8 cellular contexts compared by ENCODE assay signal in the genomic region with DNA sequence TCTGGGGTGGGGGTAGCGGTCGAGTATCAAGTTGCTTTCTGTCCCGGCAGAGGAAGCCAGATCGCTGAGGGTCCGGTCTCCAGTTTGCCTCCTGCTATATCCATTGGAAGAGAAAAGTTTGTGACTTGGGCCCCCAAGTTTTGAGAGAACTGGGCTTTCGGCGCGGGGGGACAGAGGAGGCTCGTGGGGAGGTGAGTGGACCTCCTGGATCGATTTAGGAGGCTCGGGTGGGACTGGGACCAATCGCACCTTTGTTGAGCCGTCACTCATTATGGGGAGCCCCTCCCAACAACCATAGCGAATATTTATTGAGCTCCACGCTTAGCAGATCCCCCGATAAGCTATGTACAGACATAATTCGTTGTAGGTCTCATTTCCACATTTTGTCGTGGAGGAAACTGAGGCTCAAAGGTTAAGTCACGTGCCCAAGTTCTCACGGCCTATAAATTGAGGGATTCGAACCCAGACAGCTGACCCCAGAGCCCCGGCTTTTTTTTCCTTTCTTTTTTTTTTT. TPM values are rescaled to one million over a fixed set of nuclear protein-coding genes. Genes with fewer than 3 reads are reported as not detected.
A peak's percentile ranks its signal among the peaks of the same experiment; 100 is the strongest.
DNase-seq lines count a peak whose midpoint lies in the region; ATAC-seq and TF ChIP-seq lines count a peak whose summit lies in the region.

No MANE protein-coding gene starts in this region.

- H3K27ac ChIP-seq in DND-41 (ENCODE audit: low read length), result peak overlapping the region; percentile 83
- H3K27ac ChIP-seq in muscle layer of duodenum (ENCODE audit: low read length), result peak overlapping the region; percentile 74

- H3K4me2 ChIP-seq in DND-41 (ENCODE audit: insufficient read depth, low read length), result peak overlapping the region; percentile 78

- H3K27me3 ChIP-seq in DND-41 (ENCODE audit: insufficient read depth, low read length, poor library complexity) (no peaks in the 10 kb centered on the region), muscle layer of duodenum (ENCODE audit: low read depth, low read length) (no peaks in the 10 kb centered on the region)

- DNase-seq in DND-41, result no peak
- no peak for DNase-seq in Jurkat, Clone E6-1 (ENCODE audit: low read depth, low spot score)
- no peak for DNase-seq in central memory CD8-positive, alpha-beta T cell (ENCODE audit: low spot score in 2 of 2)
- no peak for DNase-seq in T-helper 9 cell

- peaks cover 19% of the 10 kb centered on the region for H3K36me3 ChIP-seq in DND-41 (ENCODE audit: insufficient read depth, low read length)
- H3K36me3 ChIP-seq in muscle layer of duodenum (ENCODE audit: control insufficient read depth in 1 of 2, insufficient read depth in 2 of 2, low read length in 2 of 2), result peaks cover 10 to 14% of the 10 kb centered on the region in 2 donors

- H3K9ac ChIP-seq in DND-41 (ENCODE audit: low read depth, low read length), result peak overlapping the region; percentile 68

- no peaks in the 10 kb centered on the region for H3K9me3 ChIP-seq in DND-41 (ENCODE audit: insufficient read depth, low read length, severe bottlenecking)
- H3K9me3 ChIP-seq in muscle layer of duodenum (ENCODE audit: control insufficient read depth in 1 of 2, low read length in 2 of 2), result no peaks in the 10 kb centered on the region

- H3K4me3 ChIP-seq in DND-41 (ENCODE audit: low read depth in 1 of 2, low read length in 2 of 2) (peak overlapping the region; percentile 44 to 64; a peak in 3 of 4 replicates), muscle layer of duodenum (ENCODE audit: low read depth in 1 of 2, low read length in 2 of 2) (peak overlapping the region; percentile 92 to 99)
- peak overlapping the region; percentile 92 for H3K4me3 ChIP-seq in Jurkat, Clone E6-1 (ENCODE audit: low read length)

- H4K20me1 ChIP-seq in DND-41 (ENCODE audit: insufficient read depth, low read length), result peaks cover 19% of the 10 kb centered on the region

- peak overlapping the region; percentile 99 for H3K27ac Mint-ChIP-seq in central memory CD8-positive, alpha-beta T cell (ENCODE audit: low read depth)

- H3K4me3 Mint-ChIP-seq in central memory CD8-positive, alpha-beta T cell, result peak overlapping the region; percentile 97

- ATAC-seq in DND-41 (ENCODE audit: insufficient read depth, low read depth) (peak; percentile 4; the same call in 2 of the 3 replicates), GM18909 (IDR thresholded peaks at IDR 0.05; ENCODE audit: poor library complexity, unreplicated experiment) (no peak), GM19455 (IDR thresholded peaks at IDR 0.05; ENCODE audit: unreplicated experiment) (no peak), GM21576 (IDR thresholded peaks at IDR 0.05; ENCODE audit: unreplicated experiment) (no peak)
- ATAC-seq in central memory CD8-positive, alpha-beta T cell (replicated peaks; ENCODE audit: extremely low read depth, poor library complexity, severe bottlenecking), result peak; percentile 26

- H3K27me3 Mint-ChIP-seq in central memory CD8-positive, alpha-beta T cell, result no peaks in the 10 kb centered on the region

- TF ChIP-seq CTCF in DND-41 (IDR thresholded peaks at IDR 0.05; ENCODE audit: borderline replicate concordance, extremely low read depth, low read length, poor library complexity, severe bottlenecking), result no peak

- H3K4me1 Mint-ChIP-seq in central memory CD8-positive, alpha-beta T cell, result peaks cover 59% of the 10 kb centered on the region

- peaks cover 60% of the 10 kb centered on the region for H3K79me2 ChIP-seq in DND-41 (ENCODE audit: insufficient read depth, low read length)

- H3K36me3 Mint-ChIP-seq in central memory CD8-positive, alpha-beta T cell (ENCODE audit: insufficient read depth), result peaks cover 25% of the 10 kb centered on the region

- no peaks in the 10 kb centered on the region for H3K9me3 Mint-ChIP-seq in central memory CD8-positive, alpha-beta T cell

- H2AFZ ChIP-seq in DND-41 (ENCODE audit: low read depth, low read length), result peak overlapping the region; percentile 86

- H3K4me1 ChIP-seq in DND-41 (ENCODE audit: insufficient read depth, low read length), result peaks cover 44% of the 10 kb centered on the region
- H3K4me1 ChIP-seq in muscle layer of duodenum (ENCODE audit: control insufficient read depth in 1 of 2, insufficient read depth in 2 of 2, low read length in 2 of 2), result peaks cover 12 to 43% of the 10 kb centered on the region in 2 donors

RNA-seq across cellular contexts. Expression of a gene that starts 0.9 kb away (rescaled TPM):
- polyA plus RNA-seq in Jurkat, Clone E6-1 (2012; ENCODE audit: insufficient read depth, insufficient read length), result 121 TPM

RNA-seq across cellular contexts. Expression of a gene that starts 1.0 kb away (rescaled TPM):
- 18.4 TPM for polyA plus RNA-seq in Jurkat, Clone E6-1 (2012; ENCODE audit: insufficient read depth, insufficient read length)

RNA-seq across cellular contexts. Expression of a gene that starts 10.2 kb away (rescaled TPM):
- 45.3 TPM for polyA plus RNA-seq in Jurkat, Clone E6-1 (2012; ENCODE audit: insufficient read depth, insufficient read length)

RNA-seq across cellular contexts. Expression of a gene that starts 18.8 kb away (rescaled TPM):
- not detected for polyA plus RNA-seq in Jurkat, Clone E6-1 (2012; ENCODE audit: insufficient read depth, insufficient read length)

RNA-seq across cellular contexts. Expression of a gene that starts 22.9 kb away (rescaled TPM):
- polyA plus RNA-seq in Jurkat, Clone E6-1 (2012; ENCODE audit: insufficient read depth, insufficient read length), result 4.5 TPM

Comparison
In these comparisons a context has a peak if more than half of its experiments do, and no peak if none do; other contexts are left out.
1. ATAC-seq: peak in DND-41 (single experiment) and central memory CD8-positive, alpha-beta T cell (single experiment); none in GM18909 (single experiment), GM19455 (single experiment) and GM21576 (single experiment).
2. Peak in every context shown above with its lines, with median percentiles within 50 percentile points of each other: H3K4me3 ChIP-seq.